In the genomic region with DNA sequence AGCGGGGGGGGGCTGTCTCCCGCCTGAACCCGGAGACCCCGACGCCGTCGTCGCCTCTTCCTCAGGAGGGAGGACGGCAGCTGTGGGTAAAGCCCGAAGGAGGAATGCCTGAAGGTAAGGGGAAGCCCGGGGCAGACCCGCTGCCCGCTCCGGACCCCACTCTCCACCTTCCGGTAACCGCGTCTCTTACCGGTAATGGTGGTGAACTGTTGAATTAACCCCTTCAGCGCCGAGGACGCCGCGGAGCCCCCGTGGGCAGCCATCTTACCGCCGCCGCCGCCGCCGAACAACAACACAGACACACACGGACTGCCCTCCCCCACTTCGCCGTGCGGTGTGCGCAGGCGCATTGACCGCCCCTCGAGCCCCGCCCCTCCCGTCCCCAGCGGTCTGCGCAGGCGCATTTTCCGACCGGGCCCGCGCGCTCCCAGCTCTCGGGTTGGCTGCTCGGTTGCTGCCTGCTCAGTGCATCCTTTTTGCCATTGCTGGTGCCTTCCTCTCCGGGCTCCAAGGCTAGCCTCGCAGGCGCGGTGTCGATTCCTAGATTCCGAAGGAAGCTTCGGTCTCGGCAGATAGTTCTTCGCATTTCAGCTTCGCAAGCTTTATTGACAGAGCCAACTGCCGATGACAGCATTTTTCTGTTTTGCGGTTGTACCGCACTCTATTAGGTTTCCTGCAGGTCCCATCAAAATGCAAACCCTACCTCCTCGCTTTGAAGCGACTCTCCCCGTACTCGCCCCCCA, we compare ENCODE assay signal across 1 cellular context.
TF ChIP-seq lines count a peak whose summit lies in the region.

A gene with protein sequence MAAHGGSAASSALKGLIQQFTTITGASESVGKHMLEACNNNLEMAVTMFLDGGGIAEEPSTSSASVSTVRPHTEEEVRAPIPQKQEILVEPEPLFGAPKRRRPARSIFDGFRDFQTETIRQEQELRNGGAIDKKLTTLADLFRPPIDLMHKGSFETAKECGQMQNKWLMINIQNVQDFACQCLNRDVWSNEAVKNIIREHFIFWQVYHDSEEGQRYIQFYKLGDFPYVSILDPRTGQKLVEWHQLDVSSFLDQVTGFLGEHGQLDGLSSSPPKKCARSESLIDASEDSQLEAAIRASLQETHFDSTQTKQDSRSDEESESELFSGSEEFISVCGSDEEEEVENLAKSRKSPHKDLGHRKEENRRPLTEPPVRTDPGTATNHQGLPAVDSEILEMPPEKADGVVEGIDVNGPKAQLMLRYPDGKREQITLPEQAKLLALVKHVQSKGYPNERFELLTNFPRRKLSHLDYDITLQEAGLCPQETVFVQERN (minus strand): TSS at position 291 of the 743 bp plus-strand sequence. CDS start 28 bp downstream, at position 263.

TF ChIP-seq in GM12878, 131 proteins besides CTCF, POLR2A, EP300 and RAD21 (continued from another document and continues in another):
- no peak for TF ChIP-seq ZNF592 (IDR thresholded peaks at IDR 0.05)
- no peak for TF ChIP-seq RAD51 (IDR thresholded peaks at IDR 0.05)
- peak; percentile 18; the same call in 1 of the 2 replicates for TF ChIP-seq SMC3 (IDR thresholded peaks at IDR 0.05; ENCODE audit: borderline replicate concordance, low read length)
- no peak for TF ChIP-seq MYC (IDR thresholded peaks at IDR 0.05; ENCODE audit: insufficient read depth, insufficient read length, insufficient replicate concordance, low read length, severe bottlenecking)
- no peak for TF ChIP-seq ZBED1 (IDR thresholded peaks at IDR 0.05; ENCODE audit: borderline replicate concordance)
- no peak for TF ChIP-seq SIN3A (IDR thresholded peaks at IDR 0.05; ENCODE audit: low read depth, low read length)
- TF ChIP-seq, protein P1, sequence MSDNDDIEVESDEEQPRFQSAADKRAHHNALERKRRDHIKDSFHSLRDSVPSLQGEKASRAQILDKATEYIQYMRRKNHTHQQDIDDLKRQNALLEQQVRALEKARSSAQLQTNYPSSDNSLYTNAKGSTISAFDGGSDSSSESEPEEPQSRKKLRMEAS (IDR thresholded peaks at IDR 0.05; ENCODE audit: low read depth, low read length), result no peak
- no peak for TF ChIP-seq CEBPB (IDR thresholded peaks at IDR 0.05; ENCODE audit: borderline replicate concordance in 1 of 2, low read depth in 2 of 2, low read length in 2 of 2)
- TF ChIP-seq PRDM15 (CRISPR knock-in tag; IDR thresholded peaks at IDR 0.05), result no peak
- TF ChIP-seq TARDBP (IDR thresholded peaks at IDR 0.05; ENCODE audit: borderline replicate concordance), result no peak
- no peak for TF ChIP-seq ZNF207 (IDR thresholded peaks at IDR 0.05; ENCODE audit: borderline replicate concordance)
- peak; percentile 41; the same call in 1 of the 2 replicates for TF ChIP-seq EED (IDR thresholded peaks at IDR 0.05; ENCODE audit: low read depth)
- no peak for TF ChIP-seq SKIL (IDR thresholded peaks at IDR 0.05; ENCODE audit: low read depth, poor library complexity, severe bottlenecking)
- TF ChIP-seq, protein P2, sequence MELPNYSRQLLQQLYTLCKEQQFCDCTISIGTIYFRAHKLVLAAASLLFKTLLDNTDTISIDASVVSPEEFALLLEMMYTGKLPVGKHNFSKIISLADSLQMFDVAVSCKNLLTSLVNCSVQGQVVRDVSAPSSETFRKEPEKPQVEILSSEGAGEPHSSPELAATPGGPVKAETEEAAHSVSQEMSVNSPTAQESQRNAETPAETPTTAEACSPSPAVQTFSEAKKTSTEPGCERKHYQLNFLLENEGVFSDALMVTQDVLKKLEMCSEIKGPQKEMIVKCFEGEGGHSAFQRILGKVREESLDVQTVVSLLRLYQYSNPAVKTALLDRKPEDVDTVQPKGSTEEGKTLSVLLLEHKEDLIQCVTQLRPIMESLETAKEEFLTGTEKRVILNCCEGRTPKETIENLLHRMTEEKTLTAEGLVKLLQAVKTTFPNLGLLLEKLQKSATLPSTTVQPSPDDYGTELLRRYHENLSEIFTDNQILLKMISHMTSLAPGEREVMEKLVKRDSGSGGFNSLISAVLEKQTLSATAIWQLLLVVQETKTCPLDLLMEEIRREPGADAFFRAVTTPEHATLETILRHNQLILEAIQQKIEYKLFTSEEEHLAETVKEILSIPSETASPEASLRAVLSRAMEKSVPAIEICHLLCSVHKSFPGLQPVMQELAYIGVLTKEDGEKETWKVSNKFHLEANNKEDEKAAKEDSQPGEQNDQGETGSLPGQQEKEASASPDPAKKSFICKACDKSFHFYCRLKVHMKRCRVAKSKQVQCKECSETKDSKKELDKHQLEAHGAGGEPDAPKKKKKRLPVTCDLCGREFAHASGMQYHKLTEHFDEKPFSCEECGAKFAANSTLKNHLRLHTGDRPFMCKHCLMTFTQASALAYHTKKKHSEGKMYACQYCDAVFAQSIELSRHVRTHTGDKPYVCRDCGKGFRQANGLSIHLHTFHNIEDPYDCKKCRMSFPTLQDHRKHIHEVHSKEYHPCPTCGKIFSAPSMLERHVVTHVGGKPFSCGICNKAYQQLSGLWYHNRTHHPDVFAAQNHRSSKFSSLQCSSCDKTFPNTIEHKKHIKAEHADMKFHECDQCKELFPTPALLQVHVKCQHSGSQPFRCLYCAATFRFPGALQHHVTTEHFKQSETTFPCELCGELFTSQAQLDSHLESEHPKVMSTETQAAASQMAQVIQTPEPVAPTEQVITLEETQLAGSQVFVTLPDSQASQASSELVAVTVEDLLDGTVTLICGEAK (IDR thresholded peaks at IDR 0.05; ENCODE audit: borderline replicate concordance), result peak; percentile 73
- TF ChIP-seq SMARCA5 (IDR thresholded peaks at IDR 0.05), result peak; percentile 18; the same call in 1 of the 2 replicates
- TF ChIP-seq, protein P3, sequence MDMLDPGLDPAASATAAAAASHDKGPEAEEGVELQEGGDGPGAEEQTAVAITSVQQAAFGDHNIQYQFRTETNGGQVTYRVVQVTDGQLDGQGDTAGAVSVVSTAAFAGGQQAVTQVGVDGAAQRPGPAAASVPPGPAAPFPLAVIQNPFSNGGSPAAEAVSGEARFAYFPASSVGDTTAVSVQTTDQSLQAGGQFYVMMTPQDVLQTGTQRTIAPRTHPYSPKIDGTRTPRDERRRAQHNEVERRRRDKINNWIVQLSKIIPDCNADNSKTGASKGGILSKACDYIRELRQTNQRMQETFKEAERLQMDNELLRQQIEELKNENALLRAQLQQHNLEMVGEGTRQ (IDR thresholded peaks at IDR 0.05; ENCODE audit: borderline replicate concordance, low read depth, low read length), result no peak
- TF ChIP-seq CBFB (IDR thresholded peaks at IDR 0.05; ENCODE audit: low read depth), result peak; percentile 41; the same call in 1 of the 2 replicates
- no peak for TF ChIP-seq CUX1 (IDR thresholded peaks at IDR 0.05; ENCODE audit: insufficient replicate concordance, low read depth, low read length)
- TF ChIP-seq CREB1 (IDR thresholded peaks at IDR 0.05; ENCODE audit: low read depth), result 0 out of 2 replicates have a peak, but pooled peaks have one; percentile 10
- no peak for TF ChIP-seq TCF12 (IDR thresholded peaks at IDR 0.05; ENCODE audit: low read depth, low read length)
